Comparison of ENCODE assay signal across 9 cellular contexts in the genomic region with DNA sequence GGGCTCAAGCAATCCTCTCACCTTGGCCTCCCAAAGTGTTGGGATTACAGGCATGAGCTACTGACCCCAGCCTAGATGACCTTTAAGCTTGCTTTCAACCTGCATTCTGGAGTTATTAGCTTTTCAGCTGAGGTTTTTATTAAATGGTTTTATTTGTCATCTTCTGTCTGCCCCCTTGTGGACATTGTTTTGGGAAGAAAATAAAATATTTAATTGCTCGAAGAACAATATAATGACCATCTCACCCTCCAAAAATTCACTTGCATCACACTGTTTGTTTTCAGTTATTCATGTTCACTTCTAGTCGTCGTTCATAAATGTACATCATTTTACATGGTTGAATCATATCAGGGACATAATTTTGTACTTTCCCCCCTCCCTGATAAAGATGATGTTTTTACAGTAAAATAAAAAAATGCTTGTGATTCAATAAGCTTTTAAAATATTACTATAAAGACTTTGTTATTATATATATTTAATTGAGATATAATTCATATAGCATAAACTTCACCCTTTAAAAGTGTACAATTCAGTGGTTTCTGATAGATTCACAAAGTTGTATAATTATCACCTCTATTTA. TPM values are rescaled to one million over a fixed set of nuclear protein-coding genes. Genes with fewer than 3 reads are reported as not detected.
DNase-seq lines count a peak whose midpoint lies in the region; ATAC-seq, FAIRE-seq and TF ChIP-seq lines count a peak whose summit lies in the region.
"Had no signal": no experiment of that assay in that cellular context is flagged by ENCODE, and none has a peak within 500 bp of the region (broad histone marks: within the 10 kb centered on the region; RNA-seq: fewer than 3 reads in every experiment).

No MANE protein-coding gene starts in this region.

- H3K4me3 ChIP-seq in HL-60 (replicated peaks; ENCODE audit: insufficient read depth, low read length), result no peak overlapping the region
- H3K4me3 ChIP-seq in adrenal gland, result no peak overlapping the region
- H3K4me3 ChIP-seq in HepG2 (replicated peaks in 1 of 3; ENCODE audit: insufficient read depth in 1 of 3, low read depth in 2 of 3, low read length in 3 of 3), result no peak overlapping the region
- no peak overlapping the region for H3K4me3 ChIP-seq in coronary artery

- H3K27me3 ChIP-seq in HL-60 (ENCODE audit: insufficient read depth, poor library complexity, severe bottlenecking), result no peaks in the 10 kb centered on the region
- H3K27me3 ChIP-seq in adrenal gland, result no peaks in the 10 kb centered on the region
- no peaks in the 10 kb centered on the region for H3K27me3 ChIP-seq in HepG2 (ENCODE audit: control insufficient read depth in 1 of 2, insufficient read depth in 2 of 2, low read length in 2 of 2)

- DNase-seq in AG20443 (ENCODE audit: low spot score) (peak; percentile 65), HL-60 (ENCODE audit: low read depth in 1 of 2, low spot score in 1 of 2) (no peak), adrenal gland (no peak), HepG2 (ENCODE audit: low spot score) (no peak), islet precursor cell (no peak), 8988T (no peak), coronary artery (ENCODE audit: low spot score) (no peak)

- H4K20me1 ChIP-seq in HepG2 (ENCODE audit: insufficient read depth, low read length), result no peaks in the 10 kb centered on the region

- no peak for TF ChIP-seq EP300 in HepG2 (IDR thresholded peaks at IDR 0.05; ENCODE audit: low read depth in 2 of 2, low read length in 2 of 2)
- TF ChIP-seq EP300 in HepG2 (CRISPR knock-in tag; IDR thresholded peaks at IDR 0.05; ENCODE audit: borderline replicate concordance), result no peak

- intact Hi-C loops in adrenal gland (cut with DNase I) (no loop called here), HepG2 (cut with micrococcal nuclease; ENCODE audit: unreplicated experiment) (loop anchor here (1.0 kb wide), 2 partner anchors 20 to 223 kb away; a partner anchor contains a TSS)

- no peak for TF ChIP-seq RAD21 in HepG2 (CRISPR knock-in tag; IDR thresholded peaks at IDR 0.05)

- H3K27ac ChIP-seq in HL-60 (replicated peaks), result no peak overlapping the region
- no peak overlapping the region for H3K27ac ChIP-seq in adrenal gland
- H3K27ac ChIP-seq in HepG2 (ENCODE audit: extremely low read length, insufficient read depth, low read length), result no peak overlapping the region
- no peak overlapping the region for H3K27ac ChIP-seq in coronary artery

- TF ChIP-seq CTCF in HL-60 (IDR thresholded peaks at IDR 0.05; ENCODE audit: insufficient read depth, low read length) (peak; percentile 8), adrenal gland (IDR thresholded peaks at IDR 0.05) (peak; percentile 38 to 61 (median 48)), HepG2 (CRISPR knock-in tag; IDR thresholded peaks at IDR 0.05) (peak; percentile 38), coronary artery (IDR thresholded peaks at IDR 0.05) (no peak)

- no peak overlapping the region for H3K9ac ChIP-seq in HepG2 (ENCODE audit: insufficient read depth, low read depth, low read length)

- H3K36me3 ChIP-seq in adrenal gland (replicated peaks in 1 of 2) (no peaks in the 10 kb centered on the region), HepG2 (replicated peaks in 1 of 2; ENCODE audit: control insufficient read depth in 1 of 2, insufficient read depth in 2 of 2, low read length in 2 of 2) (no peaks in the 10 kb centered on the region)

- H3K79me2 ChIP-seq in HepG2 (ENCODE audit: insufficient read depth, low read length), result no peaks in the 10 kb centered on the region

- no peak overlapping the region for H2AFZ ChIP-seq in HepG2 (ENCODE audit: low read length)

- FAIRE-seq in HepG2 (lab: Jason Lieb, UNC), result no peak

- H3K9me3 ChIP-seq in adrenal gland (replicated peaks in 1 of 3) (no peaks in the 10 kb centered on the region), HepG2 (ENCODE audit: low read length) (no peaks in the 10 kb centered on the region)

- TF ChIP-seq POLR2A in adrenal gland (IDR thresholded peaks at IDR 0.05) (no peak), HepG2 (IDR thresholded peaks at IDR 0.05; ENCODE audit: insufficient read depth in 1 of 2, low read depth in 2 of 2, low read length in 2 of 2) (no peak)

- H3K4me1 ChIP-seq in adrenal gland (replicated peaks in 1 of 2), result no peaks in the 10 kb centered on the region
- peaks cover 21% of the 10 kb centered on the region for H3K4me1 ChIP-seq in HepG2 (ENCODE audit: insufficient read depth, low read length)

- CTCF ChIA-PET in HepG2 (lab: Yijun Ruan, JAX; ENCODE audit: low intra/inter-chr PET ratio, low total read pairs), result interaction anchor here (0.6 to 5.8 kb wide), 5 partner anchors 9 to 223 kb away, joined by 3 to 115 read pairs (median 14); no protein-coding TSS in a partner anchor

- no TSS peak for BruUV-seq in HepG2 (replicated peaks; lab: Mats Ljungman, UMichigan)

- WGBS in adrenal gland, 4 donors, result 3 to 9% (median 6%) methylated on average over 3 of the region's 3 CpGs
- 10% methylated on average over 3 of the region's 3 CpGs for WGBS in HepG2 (ENCODE audit: low lambda C conversion rate)

- POLR2A ChIA-PET in HepG2 (lab: Yijun Ruan, JAX), result interaction anchor here (1.0 to 2.8 kb wide), 2 partner anchors 10 kb away, joined by 8 to 22 read pairs; a partner anchor contains a TSS

- ATAC-seq in HepG2 (no peak), GM21576 (IDR thresholded peaks at IDR 0.05; ENCODE audit: unreplicated experiment) (no peak)

- H3K4me2 ChIP-seq in HepG2 (ENCODE audit: low read depth, low read length), result no peak overlapping the region

- in situ Hi-C loops in HepG2 (cut with HindIII; ENCODE audit: extremely low pct_ligation_motif_present, low pct_unique_long_range_greater_than_20kb), result no loop called here

RNA-seq across cellular contexts. Expression of a gene that starts 10.1 kb away (rescaled TPM):
- total RNA-seq in adrenal gland, result 10 to 100 TPM in 6 of 8 donors, 1 to 10 TPM in 2; 4.9 to 21.4 (median 13.7) TPM
- polyA plus RNA-seq in adrenal gland, result 10 to 100 TPM; 11.0 to 23.1 (median 19.1) TPM
- 19.3 and 27.2 TPM in 2 replicates for total RNA-seq in HepG2 (2016; rRNA removed; fragmentation: Illumina TruSeq; extraction: Trizol)
- 20.9 and 21.2 TPM in 2 replicates for total RNA-seq in HepG2 (2016; cell fraction: cytosol; rRNA removed; fragmentation: Illumina TruSeq; extraction: Trizol; ENCODE audit: low read depth)
- 19.2 and 23.0 TPM in 2 replicates for total RNA-seq in HepG2 (2016; cell fraction: insoluble cytoplasmic fraction; rRNA removed; fragmentation: Illumina TruSeq; extraction: Trizol)
- total RNA-seq in HepG2 (2016; cell fraction: membrane; rRNA removed; fragmentation: Illumina TruSeq; extraction: Trizol), result 22.6 and 23.1 TPM in 2 replicates
- 16.9 and 19.5 TPM in 2 replicates for total RNA-seq in HepG2 (2016; cell fraction: nucleus; rRNA removed; fragmentation: Illumina TruSeq; extraction: Trizol)
- polyA plus RNA-seq in HepG2 (2011; rRNA removed), result 24.9 and 28.1 TPM in 2 replicates
- polyA plus RNA-seq in HepG2 (2011; cell fraction: cytosol; rRNA removed), result 16.7 and 21.9 TPM in 2 replicates
- 15.8 and 19.7 TPM in 2 replicates for polyA plus RNA-seq in HepG2 (2011; cell fraction: nucleus; rRNA removed)
- 13.4 and 17.4 TPM in 2 replicates for polyA plus RNA-seq in HepG2 (2012)
- polyA plus RNA-seq in HepG2 (2016; cell fraction: cytosol; fragmentation: Illumina TruSeq; extraction: Trizol; ENCODE audit: low read depth), result 5.2 and 7.9 TPM in 2 replicates
- polyA plus RNA-seq in HepG2 (2016; cell fraction: insoluble cytoplasmic fraction; fragmentation: Illumina TruSeq; extraction: Trizol; ENCODE audit: low read depth), result 30.6 and 32.3 TPM in 2 replicates
- 16.0 and 17.8 TPM in 2 replicates for polyA plus RNA-seq in HepG2 (2016; cell fraction: membrane; fragmentation: Illumina TruSeq; extraction: Trizol; ENCODE audit: low read depth)
- 32.3 and 37.2 TPM in 2 replicates for polyA plus RNA-seq in HepG2 (2016; cell fraction: nucleus; fragmentation: Illumina TruSeq; extraction: Trizol; ENCODE audit: insufficient read depth, low read depth)
- 36.5 and 107 TPM in 2 replicates for polyA minus RNA-seq in HepG2 (2011; rRNA and poly(A)+ RNA removed; ENCODE audit: low replicate concordance)
- 22.7 and 27.1 TPM in 2 replicates for polyA minus RNA-seq in HepG2 (2011; cell fraction: cytosol; rRNA and poly(A)+ RNA removed)
- polyA minus RNA-seq in HepG2 (2011; cell fraction: nucleus; rRNA and poly(A)+ RNA removed), result 41.5 and 48.9 TPM in 2 replicates

RNA-seq across cellular contexts. Expression of a gene that starts 10.5 kb away (rescaled TPM):
- total RNA-seq in adrenal gland (1 to 10 TPM in 2 of 8 donors, under 1 TPM in 6; 0.60 to 2.9 (median 0.78) TPM), HepG2 (2016; rRNA removed; fragmentation: Illumina TruSeq; extraction: Trizol) (23.0 and 31.7 TPM in 2 replicates)
- polyA plus RNA-seq in adrenal gland (under 1 TPM; 0.40 to 0.51 (median 0.48) TPM), HepG2 (2011; rRNA removed) (25.2 and 25.3 TPM in 2 replicates)
- total RNA-seq in HepG2 (2016; cell fraction: cytosol; rRNA removed; fragmentation: Illumina TruSeq; extraction: Trizol; ENCODE audit: low read depth), result 8.6 and 10.6 TPM in 2 replicates
- 28.2 and 31.3 TPM in 2 replicates for total RNA-seq in HepG2 (2016; cell fraction: insoluble cytoplasmic fraction; rRNA removed; fragmentation: Illumina TruSeq; extraction: Trizol)
- 31.0 and 32.2 TPM in 2 replicates for total RNA-seq in HepG2 (2016; cell fraction: membrane; rRNA removed; fragmentation: Illumina TruSeq; extraction: Trizol)
- total RNA-seq in HepG2 (2016; cell fraction: nucleus; rRNA removed; fragmentation: Illumina TruSeq; extraction: Trizol), result 18.7 and 28.7 TPM in 2 replicates
- 21.8 and 23.4 TPM in 2 replicates for polyA plus RNA-seq in HepG2 (2011; cell fraction: cytosol; rRNA removed)
- 17.7 and 19.2 TPM in 2 replicates for polyA plus RNA-seq in HepG2 (2011; cell fraction: nucleus; rRNA removed)
- polyA plus RNA-seq in HepG2 (2012), result 12.3 and 19.2 TPM in 2 replicates
- polyA plus RNA-seq in HepG2 (2016; cell fraction: cytosol; fragmentation: Illumina TruSeq; extraction: Trizol; ENCODE audit: low read depth), result 8.0 and 8.6 TPM in 2 replicates
- 23.5 TPM in 2 replicates for polyA plus RNA-seq in HepG2 (2016; cell fraction: insoluble cytoplasmic fraction; fragmentation: Illumina TruSeq; extraction: Trizol; ENCODE audit: low read depth)
- 19.8 and 20.5 TPM in 2 replicates for polyA plus RNA-seq in HepG2 (2016; cell fraction: membrane; fragmentation: Illumina TruSeq; extraction: Trizol; ENCODE audit: low read depth)
- 33.4 and 37.4 TPM in 2 replicates for polyA plus RNA-seq in HepG2 (2016; cell fraction: nucleus; fragmentation: Illumina TruSeq; extraction: Trizol; ENCODE audit: insufficient read depth, low read depth)
- polyA minus RNA-seq in HepG2 (2011; rRNA and poly(A)+ RNA removed; ENCODE audit: low replicate concordance), result 5.2 and 42.6 TPM in 2 replicates
- polyA minus RNA-seq in HepG2 (2011; cell fraction: cytosol; rRNA and poly(A)+ RNA removed), result 11.0 and 11.7 TPM in 2 replicates
- 13.9 and 17.5 TPM in 2 replicates for polyA minus RNA-seq in HepG2 (2011; cell fraction: nucleus; rRNA and poly(A)+ RNA removed)
- total RNA-seq: T-helper 1 cell treated with Interleukin-12 subunit alpha and Interleukin-12 subunit beta and Interleukin-4 antibody, amounts not matched to agents 30 ng/mL and 1 ng/mL, for 36 hours had no signal

RNA-seq across cellular contexts. Expression of a gene that starts 20.2 kb away (rescaled TPM):
- total RNA-seq in adrenal gland, result under 1 TPM in 2 of 8 donors, not detected in 6; 0.14 to 0.20 TPM
- not detected for polyA plus RNA-seq in adrenal gland
- total RNA-seq in HepG2 (2016; rRNA removed; fragmentation: Illumina TruSeq; extraction: Trizol), result not detected in 2 replicates
- total RNA-seq in HepG2 (2016; cell fraction: cytosol; rRNA removed; fragmentation: Illumina TruSeq; extraction: Trizol; ENCODE audit: low read depth), result not detected in 2 replicates
- not detected in 2 replicates for total RNA-seq in HepG2 (2016; cell fraction: insoluble cytoplasmic fraction; rRNA removed; fragmentation: Illumina TruSeq; extraction: Trizol)
- not detected in 2 replicates for total RNA-seq in HepG2 (2016; cell fraction: membrane; rRNA removed; fragmentation: Illumina TruSeq; extraction: Trizol)
- total RNA-seq in HepG2 (2016; cell fraction: nucleus; rRNA removed; fragmentation: Illumina TruSeq; extraction: Trizol), result not detected in 2 replicates
- polyA plus RNA-seq in HepG2 (2011; rRNA removed), result 0.03 TPM in 2 replicates
- polyA plus RNA-seq in HepG2 (2011; cell fraction: cytosol; rRNA removed), result 0.06 and 0.08 TPM in 2 replicates
- polyA plus RNA-seq in HepG2 (2011; cell fraction: nucleus; rRNA removed), result 0.07 TPM in 1 of 2 replicates, not detected in the other
- polyA plus RNA-seq in HepG2 (2012), result 0.07 and 0.12 TPM in 2 replicates
- polyA plus RNA-seq in HepG2 (2016; cell fraction: cytosol; fragmentation: Illumina TruSeq; extraction: Trizol; ENCODE audit: low read depth), result not detected in 2 replicates
- polyA plus RNA-seq in HepG2 (2016; cell fraction: insoluble cytoplasmic fraction; fragmentation: Illumina TruSeq; extraction: Trizol; ENCODE audit: low read depth), result not detected in 2 replicates
- polyA plus RNA-seq in HepG2 (2016; cell fraction: membrane; fragmentation: Illumina TruSeq; extraction: Trizol; ENCODE audit: low read depth), result not detected in 2 replicates
- polyA plus RNA-seq in HepG2 (2016; cell fraction: nucleus; fragmentation: Illumina TruSeq; extraction: Trizol; ENCODE audit: insufficient read depth, low read depth), result not detected in 2 replicates
- 0.09 TPM in 1 of 2 replicates, not detected in the other for polyA minus RNA-seq in HepG2 (2011; rRNA and poly(A)+ RNA removed; ENCODE audit: low replicate concordance)
- polyA minus RNA-seq in HepG2 (2011; cell fraction: cytosol; rRNA and poly(A)+ RNA removed), result not detected in 2 replicates
- polyA minus RNA-seq in HepG2 (2011; cell fraction: nucleus; rRNA and poly(A)+ RNA removed), result not detected in 2 replicates
- total RNA-seq: T-helper 1 cell treated with Interleukin-12 subunit alpha and Interleukin-12 subunit beta and Interleukin-4 antibody, amounts not matched to agents 30 ng/mL and 1 ng/mL, for 36 hours had no signal

RNA-seq across cellular contexts. Expression of a gene that starts 34.1 kb away (rescaled TPM):
- total RNA-seq in adrenal gland (1 to 10 TPM in 6 of 8 donors, under 1 TPM in 1, not detected in 1; 0.53 to 2.9 (median 1.8) TPM), HepG2 (2016; rRNA removed; fragmentation: Illumina TruSeq; extraction: Trizol) (27.0 and 30.9 TPM in 2 replicates)
- polyA plus RNA-seq in adrenal gland (1 to 10 TPM; 1.1 to 1.8 (median 1.1) TPM), HepG2 (2011; rRNA removed) (14.8 and 22.5 TPM in 2 replicates)
- total RNA-seq in HepG2 (2016; cell fraction: cytosol; rRNA removed; fragmentation: Illumina TruSeq; extraction: Trizol; ENCODE audit: low read depth), result 39.0 and 40.8 TPM in 2 replicates
- total RNA-seq in HepG2 (2016; cell fraction: insoluble cytoplasmic fraction; rRNA removed; fragmentation: Illumina TruSeq; extraction: Trizol), result 23.8 and 32.4 TPM in 2 replicates
- 29.7 and 31.6 TPM in 2 replicates for total RNA-seq in HepG2 (2016; cell fraction: membrane; rRNA removed; fragmentation: Illumina TruSeq; extraction: Trizol)
- 29.6 and 32.8 TPM in 2 replicates for total RNA-seq in HepG2 (2016; cell fraction: nucleus; rRNA removed; fragmentation: Illumina TruSeq; extraction: Trizol)
- 5.9 and 12.4 TPM in 2 replicates for polyA plus RNA-seq in HepG2 (2011; cell fraction: cytosol; rRNA removed)
- polyA plus RNA-seq in HepG2 (2011; cell fraction: nucleus; rRNA removed), result 41.8 and 61.6 TPM in 2 replicates
- polyA plus RNA-seq in HepG2 (2012), result 10.3 and 16.7 TPM in 2 replicates
- 31.5 and 36.5 TPM in 2 replicates for polyA plus RNA-seq in HepG2 (2016; cell fraction: cytosol; fragmentation: Illumina TruSeq; extraction: Trizol; ENCODE audit: low read depth)
- polyA plus RNA-seq in HepG2 (2016; cell fraction: insoluble cytoplasmic fraction; fragmentation: Illumina TruSeq; extraction: Trizol; ENCODE audit: low read depth), result 34.0 and 36.9 TPM in 2 replicates
- 22.9 and 31.7 TPM in 2 replicates for polyA plus RNA-seq in HepG2 (2016; cell fraction: membrane; fragmentation: Illumina TruSeq; extraction: Trizol; ENCODE audit: low read depth)
- 91.9 and 95.0 TPM in 2 replicates for polyA plus RNA-seq in HepG2 (2016; cell fraction: nucleus; fragmentation: Illumina TruSeq; extraction: Trizol; ENCODE audit: insufficient read depth, low read depth)
- polyA minus RNA-seq in HepG2 (2011; rRNA and poly(A)+ RNA removed; ENCODE audit: low replicate concordance), result 20.0 and 123 TPM in 2 replicates
- 6.9 and 7.2 TPM in 2 replicates for polyA minus RNA-seq in HepG2 (2011; cell fraction: cytosol; rRNA and poly(A)+ RNA removed)
- polyA minus RNA-seq in HepG2 (2011; cell fraction: nucleus; rRNA and poly(A)+ RNA removed), result 28.0 and 47.6 TPM in 2 replicates
